1 cellular context compared by ENCODE assay signal in genomic region chr11:94790771-94791180, GRCh38.
TF ChIP-seq lines count a peak whose summit lies in the region.

No MANE protein-coding gene starts in this region.

TF ChIP-seq in IMR-90, 13 proteins besides CTCF, POLR2A, EP300 and RAD21 (continued from another document):
- TF ChIP-seq, protein P1, sequence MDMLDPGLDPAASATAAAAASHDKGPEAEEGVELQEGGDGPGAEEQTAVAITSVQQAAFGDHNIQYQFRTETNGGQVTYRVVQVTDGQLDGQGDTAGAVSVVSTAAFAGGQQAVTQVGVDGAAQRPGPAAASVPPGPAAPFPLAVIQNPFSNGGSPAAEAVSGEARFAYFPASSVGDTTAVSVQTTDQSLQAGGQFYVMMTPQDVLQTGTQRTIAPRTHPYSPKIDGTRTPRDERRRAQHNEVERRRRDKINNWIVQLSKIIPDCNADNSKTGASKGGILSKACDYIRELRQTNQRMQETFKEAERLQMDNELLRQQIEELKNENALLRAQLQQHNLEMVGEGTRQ (IDR thresholded peaks at IDR 0.05; ENCODE audit: low read depth, low read length) = no peak
- no peak for TF ChIP-seq MAZ (IDR thresholded peaks at IDR 0.05; ENCODE audit: borderline replicate concordance, low read depth, low read length)
- TF ChIP-seq MXI1 (IDR thresholded peaks at IDR 0.05; ENCODE audit: borderline replicate concordance, low read depth, low read length) = no peak
- no peak for TF ChIP-seq SMC3 (IDR thresholded peaks at IDR 0.05; ENCODE audit: low read depth, low read length)
- no peak for TF ChIP-seq NFE2L2 (IDR thresholded peaks at IDR 0.05; ENCODE audit: low read depth, low read length)
- TF ChIP-seq MAFK (IDR thresholded peaks at IDR 0.05; ENCODE audit: low read depth, low read length) = no peak
- TF ChIP-seq BHLHE40 (IDR thresholded peaks at IDR 0.05; ENCODE audit: low read depth, low read length) = no peak
- TF ChIP-seq RCOR1 (IDR thresholded peaks at IDR 0.05; ENCODE audit: insufficient replicate concordance, low read length) = no peak
- TF ChIP-seq FOS (IDR thresholded peaks at IDR 0.05; ENCODE audit: low read depth, low read length) = no peak
- TF ChIP-seq ELK1 (IDR thresholded peaks at IDR 0.05; ENCODE audit: borderline replicate concordance, low read depth, low read length) = no peak
